ENCODE assay signal across 8 cellular contexts in genomic region chr19:23415561-23416191, GRCh38. TPM values are rescaled to one million over a fixed set of nuclear protein-coding genes. Genes with fewer than 3 reads are reported as not detected.
A peak's percentile ranks its signal among the peaks of the same experiment; 100 is the strongest.
DNase-seq lines count a peak whose midpoint lies in the region; ATAC-seq and TF ChIP-seq lines count a peak whose summit lies in the region.

No MANE protein-coding gene starts in this region.

- H3K27me3 ChIP-seq in H7 (ENCODE audit: control insufficient read depth, insufficient read depth, low read length): no peaks in the 10 kb centered on the region
- H3K27me3 ChIP-seq in right atrium auricular region: no peaks in the 10 kb centered on the region

- H3K36me3 ChIP-seq in H7 (replicated peaks; ENCODE audit: control insufficient read depth, insufficient read depth, low read length): no peaks in the 10 kb centered on the region
- no peaks in the 10 kb centered on the region for H3K36me3 ChIP-seq in right atrium auricular region

- peaks cover 4% of the 10 kb centered on the region for H3K27me3 Mint-ChIP-seq in activated CD4-positive, alpha-beta memory T cell treated with anti-CD3 and anti-CD28 coated beads, Interleukin-2, amount 10 ng/mL, durations not matched to agents 7 days and 5 days

- TF ChIP-seq CTCF in AG04449 (IDR thresholded peaks at IDR 0.05; ENCODE audit: insufficient read depth, low read length, missing control alignments) (no peak), right atrium auricular region (IDR thresholded peaks at IDR 0.05) (no peak), retinal pigment epithelial cell (conservative IDR thresholded peaks at IDR 0.05; ENCODE audit: low read depth, low read length) (no peak)

- peaks cover 7% of the 10 kb centered on the region for H3K4me1 Mint-ChIP-seq in activated CD4-positive, alpha-beta memory T cell treated with anti-CD3 and anti-CD28 coated beads, Interleukin-2, amount 10 ng/mL, durations not matched to agents 7 days and 5 days

- POLR2A ChIA-PET in AG04449 (lab: Yijun Ruan, JAX): no interaction called here
- POLR2A ChIA-PET in activated CD4-positive, alpha-beta memory T cell treated with anti-CD3 and anti-CD28 coated beads, Interleukin-2, amount 10 ng/mL, durations not matched to agents 7 days and 5 days (lab: Charles Lee): interaction anchor here (1.0 to 1.1 kb wide), 2 partner anchors 20 to 21 kb away, joined by 4 read pairs; partner anchors contain the start of gene ZNF91

- H3K27ac Mint-ChIP-seq in activated CD4-positive, alpha-beta memory T cell treated with anti-CD3 and anti-CD28 coated beads, Interleukin-2, amount 10 ng/mL, durations not matched to agents 7 days and 5 days: no peak overlapping the region

- H3K27ac ChIP-seq in right atrium auricular region: no peak overlapping the region

- H3K9me3 ChIP-seq in right atrium auricular region: no peaks in the 10 kb centered on the region

- H3K4me1 ChIP-seq in right atrium auricular region: peaks cover 0 to 13% of the 10 kb centered on the region in 2 donors

- CTCF ChIA-PET in AG04449 (lab: Yijun Ruan, JAX): no interaction called here
- CTCF ChIA-PET in activated CD4-positive, alpha-beta memory T cell treated with anti-CD3 and anti-CD28 coated beads, Interleukin-2, amount 10 ng/mL, durations not matched to agents 7 days and 5 days (lab: Charles Lee): no interaction called here

- H3K9me3 Mint-ChIP-seq in activated CD4-positive, alpha-beta memory T cell treated with anti-CD3 and anti-CD28 coated beads, Interleukin-2, amount 10 ng/mL, durations not matched to agents 7 days and 5 days: peaks cover 6% of the 10 kb centered on the region

- H3K4me3 ChIP-seq in AG04449 (ENCODE audit: low read depth, low read length): peak overlapping the region; percentile 18; the same call in 1 of the 2 replicates
- peak overlapping the region; percentile 94 for H3K4me3 ChIP-seq in H7 (ENCODE audit: insufficient read depth, low read depth, low read length)
- peak overlapping the region; percentile 26 to 48 for H3K4me3 ChIP-seq in right atrium auricular region
- H3K4me3 ChIP-seq in retinal pigment epithelial cell (ENCODE audit: low read length): peak overlapping the region; percentile 69

- H3K36me3 Mint-ChIP-seq in activated CD4-positive, alpha-beta memory T cell treated with anti-CD3 and anti-CD28 coated beads, Interleukin-2, amount 10 ng/mL, durations not matched to agents 7 days and 5 days (ENCODE audit: low read depth): no peaks in the 10 kb centered on the region

- DNase-seq in AG04449 (ENCODE audit: low read depth, low spot score): no peak
- peak; percentile 85 for DNase-seq in H7
- no peak for DNase-seq in activated CD4-positive, alpha-beta memory T cell treated with anti-CD3 and anti-CD28 coated beads, Interleukin-2, amount 10 ng/mL, durations not matched to agents 7 days and 5 days
- DNase-seq in right atrium auricular region (ENCODE audit: low spot score): no peak
- DNase-seq in retinal pigment epithelial cell (ENCODE audit: low read depth): no peak
- no peak for DNase-seq in NCI-H1694 (lab: John Stamatoyannopoulos, UW)

- H3K4me3 Mint-ChIP-seq in activated CD4-positive, alpha-beta memory T cell treated with anti-CD3 and anti-CD28 coated beads, Interleukin-2, amount 10 ng/mL, durations not matched to agents 7 days and 5 days: peak overlapping the region; percentile 33

- ATAC-seq in GM21723 (IDR thresholded peaks at IDR 0.05; ENCODE audit: unreplicated experiment): no peak
- ATAC-seq in activated CD4-positive, CD25-positive, alpha-beta regulatory T cell treated with anti-CD3 and anti-CD28 coated beads, Interleukin-2, amount 50 U/mL, for 24 hours: no peak

RNA-seq across cellular contexts. Expression of gene ZNF91, which starts 20.4 kb away (rescaled TPM):
- 18.2 and 27.7 TPM in 2 replicates for total RNA-seq in H7 (2014; rRNA removed; shearing (Covaris generic))
- total RNA-seq in activated CD4-positive, alpha-beta memory T cell treated with anti-CD3 and anti-CD28 coated beads, Interleukin-2, amount 10 ng/mL, durations not matched to agents 7 days and 5 days: 10 to 100 TPM; 43.5 to 46.2 TPM
- total RNA-seq in right atrium auricular region: 100 to 1,000 TPM; 101 TPM

Comparison
In these comparisons a context has a peak if more than half of its experiments do, and no peak if none do; other contexts are left out.
1. H3K4me3 ChIP-seq: peak in every context shown above with its lines; median percentile 94 in H7; 69 in retinal pigment epithelial cell; 37 in right atrium auricular region; 18 in AG04449.